ENCODE assay signal across 23 cellular contexts in genomic region chr14:98731286-98731685, GRCh38.
"Had no signal": no experiment of that assay in that cellular context is flagged by ENCODE, and none has a peak within 500 bp of the region (broad histone marks: within the 10 kb centered on the region; RNA-seq: fewer than 3 reads in every experiment).

No MANE protein-coding gene starts in this region.

- H3K27me3 ChIP-seq: colonic mucosa, foreskin keratinocyte, gastrocnemius medialis had no signal

- DNase-seq: colonic mucosa; cortex of kidney; dermis blood vessel endothelial cell; dorsolateral prefrontal cortex; effector CD4-positive, alpha-beta T cell; effector CD8-positive, alpha-beta T cell; effector memory CD4-positive, alpha-beta T cell; effector memory CD8-positive, alpha-beta T cell; endodermal cell; erythroblast; esophagus squamous epithelium; foreskin fibroblast; foreskin melanocyte; gastrocnemius medialis; glutamatergic neuron; heart left ventricle; heart right ventricle had no signal

- H3K36me3 ChIP-seq: colonic mucosa, esophagus squamous epithelium, gastrocnemius medialis, gastroesophageal sphincter, heart left ventricle, heart right ventricle had no signal

- H3K27ac Mint-ChIP-seq: dendritic cell treated with granulocyte-macrophage colony-stimulating factor and Interleukin-4, amounts not matched to agents 40 ng/mL and 50 ng/mL, for 4 days; effector memory CD8-positive, alpha-beta T cell; endodermal cell had no signal

- H3K4me1 ChIP-seq: colonic mucosa, foreskin keratinocyte, gastrocnemius medialis, gastroesophageal sphincter, heart left ventricle, heart right ventricle had no signal

- H3K9me3 Mint-ChIP-seq: effector memory CD8-positive, alpha-beta T cell; endodermal cell had no signal

- H3K4me3 Mint-ChIP-seq: dendritic cell treated with granulocyte-macrophage colony-stimulating factor and Interleukin-4, amounts not matched to agents 40 ng/mL and 50 ng/mL, for 4 days; effector memory CD8-positive, alpha-beta T cell; endodermal cell had no signal

- H3K9me3 ChIP-seq: colonic mucosa, esophagus squamous epithelium, gastrocnemius medialis, gastroesophageal sphincter, heart left ventricle, heart right ventricle had no signal

- ATAC-seq: effector memory CD8-positive, alpha-beta T cell; esophagus mucosa; gastrocnemius medialis; gastroesophageal sphincter; heart left ventricle; heart right ventricle had no signal

- H3K4me3 ChIP-seq: colonic mucosa, coronary artery, dorsolateral prefrontal cortex, esophagus squamous epithelium, gastrocnemius medialis, gastroesophageal sphincter, heart left ventricle, heart right ventricle had no signal

- H3K27me3 Mint-ChIP-seq: dendritic cell treated with granulocyte-macrophage colony-stimulating factor and Interleukin-4, amounts not matched to agents 40 ng/mL and 50 ng/mL, for 4 days had no signal

- H3K27ac ChIP-seq: colonic mucosa, coronary artery, dorsolateral prefrontal cortex, epithelial cell of prostate, esophagus squamous epithelium, gastrocnemius medialis, gastroesophageal sphincter, heart left ventricle, heart right ventricle had no signal
